Comparison of ENCODE assay signal across 18 cellular contexts in genomic region chr4:183163135-183163534, GRCh38.
"Had no signal": no experiment of that assay in that cellular context is flagged by ENCODE, and none has a peak within 500 bp of the region (broad histone marks: within the 10 kb centered on the region; RNA-seq: fewer than 3 reads in every experiment).

No MANE protein-coding gene starts in this region.

- H3K27me3 ChIP-seq: body of pancreas, gastroesophageal sphincter, heart right ventricle, pancreas, right lobe of liver, testis had no signal

- H3K27ac ChIP-seq: body of pancreas, gastroesophageal sphincter, pancreas, right lobe of liver, testis had no signal

- H3K27ac Mint-ChIP-seq: activated naive CD8-positive, alpha-beta T cell treated with anti-CD3 and anti-CD28 coated beads for 36 hours; activated T-helper 17 cell treated with anti-CD3 and anti-CD28 coated beads, Interleukin-2, amount 50 U/mL, for 72 hours; memory B cell; naive thymus-derived CD4-positive, alpha-beta T cell; T-helper 1 cell treated with Interleukin-12 subunit alpha and Interleukin-12 subunit beta and Interleukin-4 antibody, amounts not matched to agents 30 μg/mL and 1 μg/mL, for 36 hours had no signal

- ATAC-seq: activated CD4-positive, CD25-positive, alpha-beta regulatory T cell treated with anti-CD3 and anti-CD28 coated beads, Interleukin-2, amount 50 U/mL, for 24 hours; activated T-helper 17 cell treated with anti-CD3 and anti-CD28 coated beads, Interleukin-2, amount 50 U/mL, for 72 hours; body of pancreas; gastroesophageal sphincter; naive thymus-derived CD4-positive, alpha-beta T cell; pancreas had no signal

- H3K9me3 ChIP-seq: body of pancreas, gastroesophageal sphincter, heart right ventricle, pancreas, right lobe of liver, testis had no signal

- H3K36me3 ChIP-seq: gastroesophageal sphincter, heart right ventricle, pancreas, right lobe of liver had no signal

- H3K4me2 ChIP-seq: smooth muscle cell had no signal

- H3K4me3 Mint-ChIP-seq: activated naive CD8-positive, alpha-beta T cell treated with anti-CD3 and anti-CD28 coated beads for 36 hours; activated T-helper 17 cell treated with anti-CD3 and anti-CD28 coated beads, Interleukin-2, amount 50 U/mL, for 72 hours; memory B cell; naive thymus-derived CD4-positive, alpha-beta T cell; T-helper 1 cell treated with Interleukin-12 subunit alpha and Interleukin-12 subunit beta and Interleukin-4 antibody, amounts not matched to agents 30 μg/mL and 1 μg/mL, for 36 hours had no signal

- H3K9me3 Mint-ChIP-seq: activated naive CD8-positive, alpha-beta T cell treated with anti-CD3 and anti-CD28 coated beads for 36 hours; activated T-helper 17 cell treated with anti-CD3 and anti-CD28 coated beads, Interleukin-2, amount 50 U/mL, for 72 hours; memory B cell; T-helper 1 cell treated with Interleukin-12 subunit alpha and Interleukin-12 subunit beta and Interleukin-4 antibody, amounts not matched to agents 30 μg/mL and 1 μg/mL, for 36 hours had no signal

- DNase-seq: activated naive CD4-positive, alpha-beta T cell; activated naive CD8-positive, alpha-beta T cell treated with anti-CD3 and anti-CD28 coated beads for 36 hours; amygdala; body of pancreas; erythroblast; heart right ventricle; kidney glomerular epithelial cell; naive thymus-derived CD4-positive, alpha-beta T cell; pancreas; right lobe of liver; stimulated activated CD4-positive, alpha-beta T cell treated with anti-CD3 and anti-CD28 coated beads, Interleukin-4, amount 100 ng/mL, for 1 hour; testis had no signal

- H3K36me3 Mint-ChIP-seq: memory B cell had no signal

- H3K4me1 Mint-ChIP-seq: memory B cell had no signal

- H3K4me3 ChIP-seq: body of pancreas, gastroesophageal sphincter, heart right ventricle, pancreas, right lobe of liver, smooth muscle cell, testis had no signal
